In the genomic region with DNA sequence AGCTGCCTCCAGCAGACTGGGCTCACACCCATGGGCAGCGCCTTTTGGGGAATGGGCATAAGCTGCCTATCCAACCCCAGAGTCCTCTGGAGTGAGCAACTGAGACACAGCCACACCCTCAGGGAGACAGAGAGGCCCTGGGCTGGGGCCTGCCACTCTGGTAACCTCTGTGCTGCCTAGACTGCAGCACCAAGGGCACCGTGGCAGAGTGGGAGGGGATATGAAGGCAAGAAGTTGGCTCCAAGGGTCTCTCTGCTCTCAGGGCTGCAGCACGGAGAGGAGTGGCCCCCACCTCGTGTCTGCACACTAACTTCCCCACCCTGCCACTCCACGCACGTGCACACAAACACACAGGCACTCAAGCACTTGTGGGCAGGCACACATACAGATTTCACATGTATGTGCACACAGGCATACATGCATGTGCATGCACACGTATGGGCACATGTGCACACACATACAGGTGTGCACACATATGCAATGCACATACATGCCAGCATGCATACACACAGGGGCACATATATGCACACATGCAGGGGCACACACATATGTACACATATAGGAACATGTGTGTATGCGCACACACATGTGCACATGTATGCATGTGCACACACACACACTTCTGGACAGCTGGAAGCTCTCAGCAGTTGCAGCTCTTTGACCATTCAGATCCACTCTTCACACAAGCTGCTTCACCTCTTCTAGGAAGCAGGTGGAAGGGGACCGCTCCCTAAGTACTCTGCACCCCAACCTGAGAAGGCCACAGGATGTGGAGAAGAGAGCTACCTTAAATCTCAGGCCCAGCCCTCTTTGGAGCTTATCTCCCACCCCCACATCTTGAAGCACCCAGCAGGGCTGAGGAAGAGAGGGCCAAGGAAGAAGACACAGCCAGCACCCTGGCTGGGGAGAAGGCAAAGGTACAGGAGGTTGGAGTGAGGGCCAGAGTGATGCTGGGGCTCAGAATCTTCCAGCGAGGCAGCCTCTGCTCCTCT, we compare ENCODE assay signal across 1 cellular context.
TF ChIP-seq lines count a peak whose summit lies in the region.

No MANE protein-coding gene starts in this region.

TF ChIP-seq in H1, 55 proteins besides CTCF, POLR2A, EP300 and RAD21:
- TF ChIP-seq GTF2F1 (IDR thresholded peaks at IDR 0.05; ENCODE audit: borderline replicate concordance, low read depth, low read length) (no peak), BRCA1 (IDR thresholded peaks at IDR 0.05; ENCODE audit: low read depth, low read length) (no peak), EZH2 (IDR thresholded peaks at IDR 0.05; ENCODE audit: low read depth, low read length, severe bottlenecking) (no peak), RBBP5 (IDR thresholded peaks at IDR 0.05; ENCODE audit: borderline replicate concordance, low read depth, low read length) (no peak), RFX5 (IDR thresholded peaks at IDR 0.05; ENCODE audit: borderline replicate concordance, low read depth, low read length) (no peak), SP4 (IDR thresholded peaks at IDR 0.05; ENCODE audit: low read length) (no peak), SIN3A (conservative IDR thresholded peaks at IDR 0.05 in 1 of 2, IDR thresholded peaks at IDR 0.05 in 1 of 2; ENCODE audit: low read depth in 1 of 2, low read length in 2 of 2) (no peak), TCF12 (IDR thresholded peaks at IDR 0.05; ENCODE audit: low read depth, low read length) (no peak), NANOG (IDR thresholded peaks at IDR 0.05; ENCODE audit: insufficient read depth, low read depth, low read length, poor library complexity, severe bottlenecking) (no peak)
- TF ChIP-seq, protein P1, sequence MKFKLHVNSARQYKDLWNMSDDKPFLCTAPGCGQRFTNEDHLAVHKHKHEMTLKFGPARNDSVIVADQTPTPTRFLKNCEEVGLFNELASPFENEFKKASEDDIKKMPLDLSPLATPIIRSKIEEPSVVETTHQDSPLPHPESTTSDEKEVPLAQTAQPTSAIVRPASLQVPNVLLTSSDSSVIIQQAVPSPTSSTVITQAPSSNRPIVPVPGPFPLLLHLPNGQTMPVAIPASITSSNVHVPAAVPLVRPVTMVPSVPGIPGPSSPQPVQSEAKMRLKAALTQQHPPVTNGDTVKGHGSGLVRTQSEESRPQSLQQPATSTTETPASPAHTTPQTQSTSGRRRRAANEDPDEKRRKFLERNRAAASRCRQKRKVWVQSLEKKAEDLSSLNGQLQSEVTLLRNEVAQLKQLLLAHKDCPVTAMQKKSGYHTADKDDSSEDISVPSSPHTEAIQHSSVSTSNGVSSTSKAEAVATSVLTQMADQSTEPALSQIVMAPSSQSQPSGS (IDR thresholded peaks at IDR 0.05; ENCODE audit: low read length) = no peak
- TF ChIP-seq, protein P2, sequence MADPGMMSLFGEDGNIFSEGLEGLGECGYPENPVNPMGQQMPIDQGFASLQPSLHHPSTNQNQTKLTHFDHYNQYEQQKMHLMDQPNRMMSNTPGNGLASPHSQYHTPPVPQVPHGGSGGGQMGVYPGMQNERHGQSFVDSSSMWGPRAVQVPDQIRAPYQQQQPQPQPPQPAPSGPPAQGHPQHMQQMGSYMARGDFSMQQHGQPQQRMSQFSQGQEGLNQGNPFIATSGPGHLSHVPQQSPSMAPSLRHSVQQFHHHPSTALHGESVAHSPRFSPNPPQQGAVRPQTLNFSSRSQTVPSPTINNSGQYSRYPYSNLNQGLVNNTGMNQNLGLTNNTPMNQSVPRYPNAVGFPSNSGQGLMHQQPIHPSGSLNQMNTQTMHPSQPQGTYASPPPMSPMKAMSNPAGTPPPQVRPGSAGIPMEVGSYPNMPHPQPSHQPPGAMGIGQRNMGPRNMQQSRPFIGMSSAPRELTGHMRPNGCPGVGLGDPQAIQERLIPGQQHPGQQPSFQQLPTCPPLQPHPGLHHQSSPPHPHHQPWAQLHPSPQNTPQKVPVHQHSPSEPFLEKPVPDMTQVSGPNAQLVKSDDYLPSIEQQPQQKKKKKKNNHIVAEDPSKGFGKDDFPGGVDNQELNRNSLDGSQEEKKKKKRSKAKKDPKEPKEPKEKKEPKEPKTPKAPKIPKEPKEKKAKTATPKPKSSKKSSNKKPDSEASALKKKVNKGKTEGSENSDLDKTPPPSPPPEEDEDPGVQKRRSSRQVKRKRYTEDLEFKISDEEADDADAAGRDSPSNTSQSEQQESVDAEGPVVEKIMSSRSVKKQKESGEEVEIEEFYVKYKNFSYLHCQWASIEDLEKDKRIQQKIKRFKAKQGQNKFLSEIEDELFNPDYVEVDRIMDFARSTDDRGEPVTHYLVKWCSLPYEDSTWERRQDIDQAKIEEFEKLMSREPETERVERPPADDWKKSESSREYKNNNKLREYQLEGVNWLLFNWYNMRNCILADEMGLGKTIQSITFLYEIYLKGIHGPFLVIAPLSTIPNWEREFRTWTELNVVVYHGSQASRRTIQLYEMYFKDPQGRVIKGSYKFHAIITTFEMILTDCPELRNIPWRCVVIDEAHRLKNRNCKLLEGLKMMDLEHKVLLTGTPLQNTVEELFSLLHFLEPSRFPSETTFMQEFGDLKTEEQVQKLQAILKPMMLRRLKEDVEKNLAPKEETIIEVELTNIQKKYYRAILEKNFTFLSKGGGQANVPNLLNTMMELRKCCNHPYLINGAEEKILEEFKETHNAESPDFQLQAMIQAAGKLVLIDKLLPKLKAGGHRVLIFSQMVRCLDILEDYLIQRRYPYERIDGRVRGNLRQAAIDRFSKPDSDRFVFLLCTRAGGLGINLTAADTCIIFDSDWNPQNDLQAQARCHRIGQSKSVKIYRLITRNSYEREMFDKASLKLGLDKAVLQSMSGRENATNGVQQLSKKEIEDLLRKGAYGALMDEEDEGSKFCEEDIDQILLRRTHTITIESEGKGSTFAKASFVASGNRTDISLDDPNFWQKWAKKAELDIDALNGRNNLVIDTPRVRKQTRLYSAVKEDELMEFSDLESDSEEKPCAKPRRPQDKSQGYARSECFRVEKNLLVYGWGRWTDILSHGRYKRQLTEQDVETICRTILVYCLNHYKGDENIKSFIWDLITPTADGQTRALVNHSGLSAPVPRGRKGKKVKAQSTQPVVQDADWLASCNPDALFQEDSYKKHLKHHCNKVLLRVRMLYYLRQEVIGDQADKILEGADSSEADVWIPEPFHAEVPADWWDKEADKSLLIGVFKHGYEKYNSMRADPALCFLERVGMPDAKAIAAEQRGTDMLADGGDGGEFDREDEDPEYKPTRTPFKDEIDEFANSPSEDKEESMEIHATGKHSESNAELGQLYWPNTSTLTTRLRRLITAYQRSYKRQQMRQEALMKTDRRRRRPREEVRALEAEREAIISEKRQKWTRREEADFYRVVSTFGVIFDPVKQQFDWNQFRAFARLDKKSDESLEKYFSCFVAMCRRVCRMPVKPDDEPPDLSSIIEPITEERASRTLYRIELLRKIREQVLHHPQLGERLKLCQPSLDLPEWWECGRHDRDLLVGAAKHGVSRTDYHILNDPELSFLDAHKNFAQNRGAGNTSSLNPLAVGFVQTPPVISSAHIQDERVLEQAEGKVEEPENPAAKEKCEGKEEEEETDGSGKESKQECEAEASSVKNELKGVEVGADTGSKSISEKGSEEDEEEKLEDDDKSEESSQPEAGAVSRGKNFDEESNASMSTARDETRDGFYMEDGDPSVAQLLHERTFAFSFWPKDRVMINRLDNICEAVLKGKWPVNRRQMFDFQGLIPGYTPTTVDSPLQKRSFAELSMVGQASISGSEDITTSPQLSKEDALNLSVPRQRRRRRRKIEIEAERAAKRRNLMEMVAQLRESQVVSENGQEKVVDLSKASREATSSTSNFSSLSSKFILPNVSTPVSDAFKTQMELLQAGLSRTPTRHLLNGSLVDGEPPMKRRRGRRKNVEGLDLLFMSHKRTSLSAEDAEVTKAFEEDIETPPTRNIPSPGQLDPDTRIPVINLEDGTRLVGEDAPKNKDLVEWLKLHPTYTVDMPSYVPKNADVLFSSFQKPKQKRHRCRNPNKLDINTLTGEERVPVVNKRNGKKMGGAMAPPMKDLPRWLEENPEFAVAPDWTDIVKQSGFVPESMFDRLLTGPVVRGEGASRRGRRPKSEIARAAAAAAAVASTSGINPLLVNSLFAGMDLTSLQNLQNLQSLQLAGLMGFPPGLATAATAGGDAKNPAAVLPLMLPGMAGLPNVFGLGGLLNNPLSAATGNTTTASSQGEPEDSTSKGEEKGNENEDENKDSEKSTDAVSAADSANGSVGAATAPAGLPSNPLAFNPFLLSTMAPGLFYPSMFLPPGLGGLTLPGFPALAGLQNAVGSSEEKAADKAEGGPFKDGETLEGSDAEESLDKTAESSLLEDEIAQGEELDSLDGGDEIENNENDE (IDR thresholded peaks at IDR 0.05; ENCODE audit: insufficient replicate concordance, low read length) = no peak
